ENCODE assay signal across 1 cellular context in genomic region chr6:96521625-96522468, GRCh38.
TF ChIP-seq lines count a peak whose summit lies in the region.

Gene UFL1 (plus strand): TSS chr6:96521806. CDS start chr6:96521874, 68 bp downstream.

TF ChIP-seq in HepG2, 621 proteins besides CTCF, POLR2A, EP300 and RAD21 (continued from another document and continues in another):
- 0 out of 2 replicates have a peak, but pooled peaks have one; percentile 66 for TF ChIP-seq AFF4 (CRISPR knock-in tag; IDR thresholded peaks at IDR 0.05)
- no peak for TF ChIP-seq PHF5A (CRISPR knock-in tag; IDR thresholded peaks at IDR 0.05; ENCODE audit: low read depth, unreplicated experiment)
- no peak for TF ChIP-seq PLSCR1 (CRISPR knock-in tag; IDR thresholded peaks at IDR 0.05; ENCODE audit: borderline replicate concordance)
- TF ChIP-seq ATM (IDR thresholded peaks at IDR 0.05; ENCODE audit: borderline replicate concordance), result no peak
- TF ChIP-seq PBX2 (CRISPR knock-in tag; IDR thresholded peaks at IDR 0.05), result peak; percentile 57
- TF ChIP-seq ZNF256 (CRISPR knock-in tag; conservative IDR thresholded peaks at IDR 0.05), result no peak; the same call in 1 of the 2 replicates
- peak; percentile 80; the same call in 1 of the 2 replicates for TF ChIP-seq ZNF709 (CRISPR knock-in tag; IDR thresholded peaks at IDR 0.05)
- no peak for TF ChIP-seq ZNF75D (CRISPR knock-in tag; IDR thresholded peaks at IDR 0.05; ENCODE audit: borderline replicate concordance)
- TF ChIP-seq SP2 (CRISPR knock-in tag; IDR thresholded peaks at IDR 0.05), result no peak; the same call in 1 of the 2 replicates
- no peak for TF ChIP-seq GZF1 (CRISPR knock-in tag; IDR thresholded peaks at IDR 0.05)
- no peak; the same call in 1 of the 2 replicates for TF ChIP-seq SNAPC4 (CRISPR knock-in tag; IDR thresholded peaks at IDR 0.05)
- TF ChIP-seq ZNF564 (CRISPR knock-in tag; IDR thresholded peaks at IDR 0.05), result peak; percentile 58; the same call in 1 of the 2 replicates
- TF ChIP-seq ARNT2 (CRISPR knock-in tag; IDR thresholded peaks at IDR 0.05; ENCODE audit: low read depth), result peak; percentile 81; the same call in 1 of the 2 replicates
- no peak for TF ChIP-seq ZNF296 (CRISPR knock-in tag; conservative IDR thresholded peaks at IDR 0.05)
- no peak for TF ChIP-seq CEBPB (IDR thresholded peaks at IDR 0.05; ENCODE audit: borderline replicate concordance, low read depth, low read length)
- TF ChIP-seq ATAD3A (CRISPR knock-in tag; IDR thresholded peaks at IDR 0.05), result no peak
- peak; percentile 67 for TF ChIP-seq KLF12 (CRISPR knock-in tag; IDR thresholded peaks at IDR 0.05; ENCODE audit: borderline replicate concordance)
- TF ChIP-seq ZNF773 (CRISPR knock-in tag; IDR thresholded peaks at IDR 0.05; ENCODE audit: borderline replicate concordance), result no peak; the same call in 1 of the 2 replicates
- no peak for TF ChIP-seq ZNF20 (CRISPR knock-in tag; IDR thresholded peaks at IDR 0.05)
- no peak; the same call in 1 of the 2 replicates for TF ChIP-seq MLX (CRISPR knock-in tag; IDR thresholded peaks at IDR 0.05)
- TF ChIP-seq ZNF562 (CRISPR knock-in tag; IDR thresholded peaks at IDR 0.05; ENCODE audit: borderline replicate concordance), result no peak
- TF ChIP-seq DMTF1 (CRISPR knock-in tag; IDR thresholded peaks at IDR 0.05), result 0 out of 2 replicates have a peak, but pooled peaks have one; percentile 71
- TF ChIP-seq ZNF710 (CRISPR knock-in tag; IDR thresholded peaks at IDR 0.05; ENCODE audit: borderline replicate concordance), result peak; percentile 82; the same call in 1 of the 2 replicates
- TF ChIP-seq NFE2L2 (IDR thresholded peaks at IDR 0.05; ENCODE audit: low read length), result no peak
- peak; percentile 77 for TF ChIP-seq CCDC6 (CRISPR knock-in tag; IDR thresholded peaks at IDR 0.05)
- 0 out of 2 replicates have a peak, but pooled peaks have one; percentile 49 for TF ChIP-seq CHCHD3 (CRISPR knock-in tag; IDR thresholded peaks at IDR 0.05)
- peak; percentile 91 for TF ChIP-seq ZNF441 (CRISPR knock-in tag; IDR thresholded peaks at IDR 0.05; ENCODE audit: borderline replicate concordance)
- TF ChIP-seq ZNF232 (CRISPR knock-in tag; IDR thresholded peaks at IDR 0.05; ENCODE audit: borderline replicate concordance), result 0 out of 2 replicates have a peak, but pooled peaks have one; percentile 59
- no peak for TF ChIP-seq CERS6 (CRISPR knock-in tag; IDR thresholded peaks at IDR 0.05)
- peak; percentile 96 for TF ChIP-seq YEATS4 (CRISPR knock-in tag; IDR thresholded peaks at IDR 0.05; ENCODE audit: borderline replicate concordance)
- peak; percentile 83; the same call in 1 of the 2 replicates for TF ChIP-seq PRMT3 (CRISPR knock-in tag; IDR thresholded peaks at IDR 0.05; ENCODE audit: borderline replicate concordance, low read depth)
- 0 out of 2 replicates have a peak, but pooled peaks have one; percentile 44 for TF ChIP-seq CBFB (CRISPR knock-in tag; IDR thresholded peaks at IDR 0.05)
- TF ChIP-seq ZNF780A (CRISPR knock-in tag; IDR thresholded peaks at IDR 0.05), result no peak
- no peak for TF ChIP-seq MNT (IDR thresholded peaks at IDR 0.05)
- TF ChIP-seq DZIP1 (CRISPR knock-in tag; IDR thresholded peaks at IDR 0.05), result peak; percentile 85; the same call in 1 of the 2 replicates
